In the genomic region with DNA sequence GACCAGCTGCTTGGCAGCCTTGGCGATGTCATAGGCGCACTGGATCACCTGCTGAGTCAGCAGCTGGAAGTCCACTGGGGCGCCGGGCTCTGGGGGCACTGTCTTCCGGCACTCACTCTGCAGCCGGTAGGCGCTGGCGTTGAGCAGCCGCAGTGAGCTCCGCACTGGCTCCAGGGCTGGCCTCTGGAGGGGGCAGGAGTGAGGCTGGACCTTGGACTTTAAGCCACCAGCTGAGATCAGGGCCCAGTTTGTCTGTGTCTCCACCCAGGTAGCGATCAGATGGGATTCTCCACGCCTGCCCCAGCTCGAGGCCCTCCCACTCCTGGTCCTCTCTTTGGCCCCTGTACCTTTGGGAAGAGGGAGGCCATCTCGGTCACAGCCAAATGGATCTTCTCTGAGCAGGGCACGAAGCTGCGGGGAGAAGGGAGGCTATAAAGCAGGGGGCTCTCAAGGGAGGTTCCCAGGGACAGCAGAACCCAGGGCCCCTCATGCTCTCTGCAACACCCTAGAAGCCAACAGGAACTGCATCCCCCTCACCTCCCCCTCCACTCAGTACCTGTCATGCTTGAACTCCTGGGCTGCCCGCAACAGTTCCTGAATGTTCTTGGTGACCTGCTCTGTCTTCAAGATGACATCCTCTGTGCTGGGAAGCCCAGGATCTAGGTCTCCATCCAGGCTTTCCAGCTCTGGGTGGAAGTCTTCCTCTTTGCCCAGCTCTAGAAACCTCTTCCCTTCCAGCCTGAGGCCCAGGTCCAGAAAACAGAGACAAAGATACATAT, we compare ENCODE assay signal across 1 cellular context.
TF ChIP-seq lines count a peak whose summit lies in the region.

No MANE protein-coding gene starts in this region.

TF ChIP-seq in HepG2, 621 proteins besides CTCF, POLR2A, EP300 and RAD21 (continued from another document and continues in another):
- peak; percentile 99 for TF ChIP-seq TFAP4 (IDR thresholded peaks at IDR 0.05; ENCODE audit: borderline replicate concordance, low read depth)
- peak; percentile 93 for TF ChIP-seq SALL1 (CRISPR knock-in tag; IDR thresholded peaks at IDR 0.05)
- peak; percentile 48; the same call in 1 of the 2 replicates for TF ChIP-seq CCDC6 (CRISPR knock-in tag; IDR thresholded peaks at IDR 0.05)
- peak; percentile 62; the same call in 1 of the 2 replicates for TF ChIP-seq ZNF501 (CRISPR knock-in tag; IDR thresholded peaks at IDR 0.05)
- TF ChIP-seq NCOA1 (CRISPR knock-in tag; IDR thresholded peaks at IDR 0.05), result no peak
- TF ChIP-seq GLI4 (CRISPR knock-in tag; IDR thresholded peaks at IDR 0.05; ENCODE audit: borderline replicate concordance), result no peak
- TF ChIP-seq, protein P1, sequence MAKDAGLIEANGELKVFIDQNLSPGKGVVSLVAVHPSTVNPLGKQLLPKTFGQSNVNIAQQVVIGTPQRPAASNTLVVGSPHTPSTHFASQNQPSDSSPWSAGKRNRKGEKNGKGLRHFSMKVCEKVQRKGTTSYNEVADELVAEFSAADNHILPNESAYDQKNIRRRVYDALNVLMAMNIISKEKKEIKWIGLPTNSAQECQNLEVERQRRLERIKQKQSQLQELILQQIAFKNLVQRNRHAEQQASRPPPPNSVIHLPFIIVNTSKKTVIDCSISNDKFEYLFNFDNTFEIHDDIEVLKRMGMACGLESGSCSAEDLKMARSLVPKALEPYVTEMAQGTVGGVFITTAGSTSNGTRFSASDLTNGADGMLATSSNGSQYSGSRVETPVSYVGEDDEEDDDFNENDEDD (CRISPR knock-in tag; IDR thresholded peaks at IDR 0.05; ENCODE audit: borderline replicate concordance), result peak; percentile 73; the same call in 1 of the 2 replicates
- TF ChIP-seq AHR (CRISPR knock-in tag; IDR thresholded peaks at IDR 0.05), result peak; percentile 37; the same call in 1 of the 2 replicates
- TF ChIP-seq ZNF619 (CRISPR knock-in tag; IDR thresholded peaks at IDR 0.05), result no peak
- TF ChIP-seq ZNF788 (CRISPR knock-in tag; IDR thresholded peaks at IDR 0.05; ENCODE audit: borderline replicate concordance), result peak; percentile 83; the same call in 1 of the 2 replicates
- no peak for TF ChIP-seq ZNF296 (CRISPR knock-in tag; conservative IDR thresholded peaks at IDR 0.05)
- peak; percentile 72; the same call in 1 of the 2 replicates for TF ChIP-seq ZNF614 (CRISPR knock-in tag; IDR thresholded peaks at IDR 0.05; ENCODE audit: borderline replicate concordance)
- no peak for TF ChIP-seq HNRNPK (IDR thresholded peaks at IDR 0.05; ENCODE audit: low read depth, low read length, poor library complexity, severe bottlenecking)
- TF ChIP-seq ZNF710 (CRISPR knock-in tag; IDR thresholded peaks at IDR 0.05; ENCODE audit: borderline replicate concordance), result peak; percentile 62; the same call in 1 of the 2 replicates
- TF ChIP-seq, protein P2, sequence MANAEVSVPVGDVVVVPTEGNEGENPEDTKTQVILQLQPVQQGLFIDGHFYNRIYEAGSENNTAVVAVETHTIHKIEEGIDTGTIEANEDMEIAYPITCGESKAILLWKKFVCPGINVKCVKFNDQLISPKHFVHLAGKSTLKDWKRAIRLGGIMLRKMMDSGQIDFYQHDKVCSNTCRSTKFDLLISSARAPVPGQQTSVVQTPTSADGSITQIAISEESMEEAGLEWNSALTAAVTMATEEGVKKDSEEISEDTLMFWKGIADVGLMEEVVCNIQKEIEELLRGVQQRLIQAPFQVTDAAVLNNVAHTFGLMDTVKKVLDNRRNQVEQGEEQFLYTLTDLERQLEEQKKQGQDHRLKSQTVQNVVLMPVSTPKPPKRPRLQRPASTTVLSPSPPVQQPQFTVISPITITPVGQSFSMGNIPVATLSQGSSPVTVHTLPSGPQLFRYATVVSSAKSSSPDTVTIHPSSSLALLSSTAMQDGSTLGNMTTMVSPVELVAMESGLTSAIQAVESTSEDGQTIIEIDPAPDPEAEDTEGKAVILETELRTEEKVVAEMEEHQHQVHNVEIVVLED (CRISPR knock-in tag; IDR thresholded peaks at IDR 0.05; ENCODE audit: borderline replicate concordance), result peak; percentile 59; the same call in 1 of the 2 replicates
- 0 out of 2 replicates have a peak, but pooled peaks have one; percentile 34 for TF ChIP-seq HBP1 (CRISPR knock-in tag; IDR thresholded peaks at IDR 0.05; ENCODE audit: low read depth)
- TF ChIP-seq RCOR2 (CRISPR knock-in tag; IDR thresholded peaks at IDR 0.05), result 0 out of 2 replicates have a peak, but pooled peaks have one; percentile 40
- peak; percentile 44; the same call in 1 of the 2 replicates for TF ChIP-seq ZNF768 (CRISPR knock-in tag; IDR thresholded peaks at IDR 0.05)
- TF ChIP-seq ZBTB14 (CRISPR knock-in tag; IDR thresholded peaks at IDR 0.05), result peak; percentile 30; the same call in 1 of the 2 replicates
- TF ChIP-seq SNAI1 (CRISPR knock-in tag; IDR thresholded peaks at IDR 0.05; ENCODE audit: borderline replicate concordance), result no peak
- TF ChIP-seq RBFOX2 (IDR thresholded peaks at IDR 0.05; ENCODE audit: low read depth, low read length), result peak; percentile 61
- TF ChIP-seq ESRRA (CRISPR knock-in tag; IDR thresholded peaks at IDR 0.05; ENCODE audit: low read depth), result peak; percentile 87
- TF ChIP-seq AGO1 (IDR thresholded peaks at IDR 0.05; ENCODE audit: low read depth, low read length, poor library complexity, severe bottlenecking), result peak; percentile 56
- TF ChIP-seq FIP1L1 (IDR thresholded peaks at IDR 0.05; ENCODE audit: borderline replicate concordance, insufficient read depth, low read depth, low read length), result no peak
- TF ChIP-seq SOX5 (CRISPR knock-in tag; IDR thresholded peaks at IDR 0.05; ENCODE audit: borderline replicate concordance), result peak; percentile 60
- no peak for TF ChIP-seq DR1 (CRISPR knock-in tag; IDR thresholded peaks at IDR 0.05)
- TF ChIP-seq SUZ12 (IDR thresholded peaks at IDR 0.05; ENCODE audit: low read depth, low read length), result no peak
- TF ChIP-seq PHF8 (CRISPR knock-in tag; IDR thresholded peaks at IDR 0.05), result 0 out of 2 replicates have a peak, but pooled peaks have one; percentile 21
- peak; percentile 75 for TF ChIP-seq KDM2A (CRISPR knock-in tag; IDR thresholded peaks at IDR 0.05; ENCODE audit: borderline replicate concordance, low read depth)
- peak; percentile 51 for TF ChIP-seq YY1 (IDR thresholded peaks at IDR 0.05; ENCODE audit: insufficient read depth, insufficient replicate concordance, low read depth, low read length)
- 0 out of 2 replicates have a peak, but pooled peaks have one; percentile 33 for TF ChIP-seq RERE (CRISPR knock-in tag; IDR thresholded peaks at IDR 0.05; ENCODE audit: low read depth)
- no peak for TF ChIP-seq ZNF256 (CRISPR knock-in tag; conservative IDR thresholded peaks at IDR 0.05)
- TF ChIP-seq ZFY (CRISPR knock-in tag; IDR thresholded peaks at IDR 0.05), result peak; percentile 66; the same call in 1 of the 2 replicates
- peak; percentile 47; the same call in 1 of the 2 replicates for TF ChIP-seq ATF3 (CRISPR knock-in tag; IDR thresholded peaks at IDR 0.05)
- TF ChIP-seq GZF1 (CRISPR knock-in tag; IDR thresholded peaks at IDR 0.05), result no peak
- TF ChIP-seq CENPT (CRISPR knock-in tag; IDR thresholded peaks at IDR 0.05; ENCODE audit: low read depth), result 0 out of 2 replicates have a peak, but pooled peaks have one; percentile 50
- TF ChIP-seq ZNF782 (CRISPR knock-in tag; IDR thresholded peaks at IDR 0.05; ENCODE audit: borderline replicate concordance), result peak; percentile 74; the same call in 1 of the 2 replicates
- TF ChIP-seq HIVEP1 (CRISPR knock-in tag; IDR thresholded peaks at IDR 0.05), result peak; percentile 81
- TF ChIP-seq ZNF343 (CRISPR knock-in tag; IDR thresholded peaks at IDR 0.05), result peak; percentile 68; the same call in 1 of the 2 replicates
- peak; percentile 93 for TF ChIP-seq ZFP91 (CRISPR knock-in tag; IDR thresholded peaks at IDR 0.05; ENCODE audit: borderline replicate concordance)
